In the genomic region with DNA sequence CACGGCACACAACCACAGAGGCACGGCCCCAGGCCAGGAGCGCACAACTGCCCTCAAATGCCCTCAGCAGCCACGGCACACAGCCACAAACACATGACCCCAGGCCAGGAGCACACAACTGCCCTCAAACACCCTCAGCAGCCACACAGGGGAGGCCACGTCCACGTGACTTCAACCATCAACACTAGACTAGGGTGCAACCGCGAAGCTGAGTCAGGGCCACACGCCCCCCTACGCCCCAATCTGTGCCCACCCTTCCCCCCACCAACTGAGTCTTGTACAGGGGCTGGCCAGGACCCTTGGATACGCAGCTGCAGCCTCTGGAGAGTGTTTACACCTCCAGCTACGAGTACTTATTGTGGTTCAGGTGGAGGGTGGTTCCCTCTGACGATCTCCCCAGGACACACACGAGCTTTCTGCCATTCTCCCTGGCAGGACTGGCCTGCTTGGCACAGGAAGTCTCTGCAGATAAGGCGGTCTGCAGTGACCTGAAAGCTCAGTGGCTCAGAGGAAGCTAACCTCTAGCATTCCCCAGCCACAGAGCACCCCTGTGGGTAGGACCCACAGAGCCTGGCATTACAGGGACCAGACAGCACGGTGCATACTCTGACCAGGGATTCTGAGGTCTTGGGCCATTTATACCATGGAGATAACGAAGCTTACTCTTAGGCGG, we compare ENCODE assay signal across 16 cellular contexts. TPM values are rescaled to one million over a fixed set of nuclear protein-coding genes. Genes with fewer than 3 reads are reported as not detected.
A peak's percentile ranks its signal among the peaks of the same experiment; 100 is the strongest.
DNase-seq lines count a peak whose midpoint lies in the region; ATAC-seq and TF ChIP-seq lines count a peak whose summit lies in the region.
"Had no signal": no experiment of that assay in that cellular context is flagged by ENCODE, and none has a peak within 500 bp of the region (broad histone marks: within the 10 kb centered on the region; RNA-seq: fewer than 3 reads in every experiment).

No MANE protein-coding gene starts in this region.

- peaks cover 44 to 56% (median 55%) of the 10 kb centered on the region in 3 donors for H3K4me1 Mint-ChIP-seq in T-cell

- no peak overlapping the region for H3K27ac Mint-ChIP-seq in T-cell

- CTCF ChIA-PET in T-cell (lab: Charles Lee), result interaction anchor here (0.6 to 1.5 kb wide), 2 partner anchors 48 to 133 kb away, joined by 8 to 9 read pairs; no protein-coding TSS in a partner anchor

- H3K36me3 Mint-ChIP-seq in T-cell, result no peaks in the 10 kb centered on the region
- H3K36me3 Mint-ChIP-seq: naive thymus-derived CD8-positive, alpha-beta T cell had no signal

- H3K9me3 ChIP-seq in cardiac muscle cell (ENCODE audit: low read depth) (no peaks in the 10 kb centered on the region), prostate gland (no peaks in the 10 kb centered on the region)
- H3K9me3 ChIP-seq: thoracic aorta had no signal

- H3K27me3 ChIP-seq in cardiac muscle cell, result no peaks in the 10 kb centered on the region
- no peaks in the 10 kb centered on the region for H3K27me3 ChIP-seq in prostate gland (replicated peaks; ENCODE audit: insufficient read depth)

- H3K4me3 ChIP-seq in cardiac muscle cell (no peak overlapping the region), prostate gland (no peak overlapping the region)
- H3K4me3 ChIP-seq: thoracic aorta had no signal

- H3K27ac ChIP-seq in cardiac muscle cell, result peak overlapping the region; percentile 97
- H3K27ac ChIP-seq in prostate gland, result peak overlapping the region; percentile 92 to 94

- TF ChIP-seq POLR2A in prostate gland (IDR thresholded peaks at IDR 0.05), result no peak

- H3K27me3 Mint-ChIP-seq in T-cell, result peaks cover 4 to 26% of the 10 kb centered on the region in 2 donors

- TF ChIP-seq CTCF in cardiac muscle cell (IDR thresholded peaks at IDR 0.05; ENCODE audit: low read depth, low read length), result no peak
- no peak for TF ChIP-seq CTCF in prostate gland (IDR thresholded peaks at IDR 0.05)

- in situ Hi-C loops in ACHN (cut with HindIII; ENCODE audit: low pct_ligation_motif_present, low pct_unique_long_range_greater_than_20kb, low sequenced_read_pairs), result no loop called here

- no peaks in the 10 kb centered on the region for H3K9me3 Mint-ChIP-seq in T-cell
- H3K9me3 Mint-ChIP-seq: naive thymus-derived CD8-positive, alpha-beta T cell had no signal

- H3K36me3 ChIP-seq in cardiac muscle cell (no peaks in the 10 kb centered on the region), prostate gland (no peaks in the 10 kb centered on the region)
- H3K36me3 ChIP-seq: thoracic aorta had no signal

- POLR2A ChIA-PET in T-cell (lab: Charles Lee), result no interaction called here

- H3K4me1 ChIP-seq in cardiac muscle cell (ENCODE audit: low read depth) (peaks cover 26% of the 10 kb centered on the region), prostate gland (replicated peaks) (peaks cover 26% of the 10 kb centered on the region)

- ATAC-seq in T-cell (replicated peaks in 1 of 4) (no peak), HG02973 (IDR thresholded peaks at IDR 0.05; ENCODE audit: unreplicated experiment) (no peak), HG02678 (IDR thresholded peaks at IDR 0.05; ENCODE audit: unreplicated experiment) (no peak)
- ATAC-seq: naive thymus-derived CD8-positive, alpha-beta T cell had no signal

- WGBS in prostate gland, result 77% methylated on average over 18 of the region's 18 CpGs

- intact Hi-C loops in prostate gland (cut with DNase I), result no loop called here

- DNase-seq in GF-D8 (lab: John Stamatoyannopoulos, UW), result peak; percentile 82
- DNase-seq in T-cell, result peak in 16 of 34 experiments; percentile 18 to 64 (median 32)
- no peak for DNase-seq in cardiac muscle cell (ENCODE audit: low read depth in 1 of 2, low spot score in 1 of 2)
- DNase-seq in prostate gland (ENCODE audit: low spot score), result no peak
- no peak for DNase-seq in NCI-H748 (lab: John Stamatoyannopoulos, UW; ENCODE audit: unreplicated experiment)
- DNase-seq in ACHN, result no peak
- DNase-seq: anterior cingulate cortex; effector CD4-positive, alpha-beta T cell; kidney glomerular epithelial cell; NCI-H1694 treated with DMSO at 0.1 percent for 48 hours; SIG-M5 had no signal

- peak overlapping the region in 2 of 3 donors; percentile 49 to 52 for H3K4me3 Mint-ChIP-seq in T-cell

RNA-seq across cellular contexts. Expression of a gene that starts 2.0 kb away (rescaled TPM):
- total RNA-seq in T-cell, result 10 to 100 TPM; 11.9 to 14.7 (median 13.0) TPM
- total RNA-seq in cardiac muscle cell, result 11.2 and 16.3 TPM in 2 replicates
- 4.4 and 7.5 TPM in 2 replicates for polyA plus RNA-seq in cardiac muscle cell
- total RNA-seq in prostate gland, result 10 to 100 TPM in 1 of 2 donors, 1 to 10 TPM in 1; 6.1 to 25.9 TPM

RNA-seq across cellular contexts. Expression of a gene that starts 45.6 kb away (rescaled TPM):
- total RNA-seq in T-cell (under 1 TPM in 3 of 5 donors, not detected in 2; 0.23 to 0.41 (median 0.26) TPM), cardiac muscle cell (1.6 and 5.2 TPM in 2 replicates), prostate gland (10 to 100 TPM in 1 of 2 donors, 1 to 10 TPM in 1; 7.4 to 11.5 TPM)
- polyA plus RNA-seq in cardiac muscle cell, result 1.7 and 3.4 TPM in 2 replicates

RNA-seq across cellular contexts. Expression of a gene that starts 59.3 kb away (rescaled TPM):
- under 1 TPM in 1 of 5 donors, not detected in 4; 0.19 TPM for total RNA-seq in T-cell
- total RNA-seq in cardiac muscle cell, result 3.4 TPM in 1 of 2 replicates, not detected in the other
- polyA plus RNA-seq in cardiac muscle cell, result 0.10 TPM in 1 of 2 replicates, not detected in the other
- 1 to 10 TPM; 3.1 to 4.0 TPM for total RNA-seq in prostate gland
- total RNA-seq: naive thymus-derived CD8-positive, alpha-beta T cell; skeletal muscle tissue; thoracic aorta had no signal
- polyA plus RNA-seq: naive thymus-derived CD8-positive, alpha-beta T cell had no signal
